Comparison of ENCODE assay signal across 8 cellular contexts in genomic region chr2:40554665-40555294, GRCh38.
DNase-seq lines count a peak whose midpoint lies in the region; ATAC-seq, FAIRE-seq and TF ChIP-seq lines count a peak whose summit lies in the region.

No MANE protein-coding gene starts in this region.

- WGBS in SK-N-SH (ENCODE audit: low lambda C conversion rate), result 71% methylated on average over 5 of the region's 5 CpGs
- WGBS in lung, 2 donors, result 60 to 70% methylated on average over 5 of the region's 5 CpGs

- ATAC-seq in GM18499 (IDR thresholded peaks at IDR 0.05; ENCODE audit: insufficient read depth, unreplicated experiment), result peak; percentile 67
- peak; percentile 91 for ATAC-seq in HG02852 (IDR thresholded peaks at IDR 0.05; ENCODE audit: unreplicated experiment)
- peak; percentile 66 for ATAC-seq in lung (ENCODE audit: insufficient read depth, low FRiP score)

- H3K79me2 ChIP-seq in SK-N-SH (ENCODE audit: insufficient read depth), result no peaks in the 10 kb centered on the region

- no peaks in the 10 kb centered on the region for H3F3A ChIP-seq in SK-N-SH (replicated peaks; ENCODE audit: insufficient read depth)

- H3K36me3 ChIP-seq in SK-N-SH (replicated peaks in 1 of 2; ENCODE audit: control insufficient read depth in 1 of 2, insufficient read depth in 2 of 2, low read length in 1 of 2), result no peaks in the 10 kb centered on the region
- H3K36me3 ChIP-seq in lung (ENCODE audit: control insufficient read depth in 2 of 2, insufficient read depth in 2 of 2, low read length in 2 of 2), result no peaks in the 10 kb centered on the region

- no peak overlapping the region for H2AFZ ChIP-seq in SK-N-SH (ENCODE audit: low read depth)

- peak; percentile 82 for TF ChIP-seq RAD21 in SK-N-SH (IDR thresholded peaks at IDR 0.05; ENCODE audit: low read length)

- peak; percentile 23 for DNase-seq in NCI-H128 (lab: John Stamatoyannopoulos, UW; ENCODE audit: unreplicated experiment)
- peak; percentile 32 for DNase-seq in SK-N-SH
- no peak for DNase-seq in coronary artery (ENCODE audit: low spot score)
- DNase-seq in lung (ENCODE audit: low spot score), result peak; percentile 62
- DNase-seq in superior temporal gyrus (ENCODE audit: extremely low spot score), result peak; percentile 65

- TF ChIP-seq CTCF in SK-N-SH (IDR thresholded peaks at IDR 0.05) (peak; percentile 90), coronary artery (IDR thresholded peaks at IDR 0.05) (peak; percentile 66), lung (IDR thresholded peaks at IDR 0.05; ENCODE audit: control extremely low read depth, extremely low read depth) (peak; percentile 66)

- H3K9me2 ChIP-seq in SK-N-SH, result no peaks in the 10 kb centered on the region

- H3K4me3 ChIP-seq in SK-N-SH (ENCODE audit: low read depth in 2 of 2, low read length in 1 of 2) (no peak overlapping the region; a peak in 1 of 4 replicates), coronary artery (no peak overlapping the region), lung (no peak overlapping the region)

- H3K4me1 ChIP-seq in SK-N-SH (ENCODE audit: control insufficient read depth in 1 of 2, insufficient read depth in 2 of 2, low read depth in 1 of 2, low read length in 1 of 2), result peaks cover 0 to 4% of the 10 kb centered on the region in 2 experiments; a peak in 2 of 4 replicates
- H3K4me1 ChIP-seq in lung (ENCODE audit: control insufficient read depth in 2 of 2, insufficient read depth in 2 of 2, low read length in 2 of 2), result peaks cover 0 to 4% of the 10 kb centered on the region in 2 donors

- no peaks in the 10 kb centered on the region for H3K27me3 ChIP-seq in SK-N-SH (ENCODE audit: insufficient read depth)
- H3K27me3 ChIP-seq in lung (ENCODE audit: control insufficient read depth, insufficient read depth), result no peaks in the 10 kb centered on the region

- no peak overlapping the region for H3K9ac ChIP-seq in SK-N-SH

- CTCF ChIA-PET in SK-N-SH (lab: Yijun Ruan, JAX), result interaction anchor here (0.6 to 3.5 kb wide), 36 partner anchors 8 to 1711 kb away, joined by 3 to 21 read pairs (median 4); partner anchors contain the start of gene SLC8A1

- H4K20me1 ChIP-seq in SK-N-SH (ENCODE audit: insufficient read depth), result no peaks in the 10 kb centered on the region

- POLR2A ChIA-PET in SK-N-SH (lab: Yijun Ruan, JAX), result no interaction called here

- H3K9me3 ChIP-seq in SK-N-SH (no peaks in the 10 kb centered on the region), lung (ENCODE audit: control insufficient read depth in 2 of 2, insufficient read depth in 1 of 2, low read length in 1 of 2) (no peaks in the 10 kb centered on the region)

- peak; percentile 14 for FAIRE-seq in A204.1 (lab: Jason Lieb, UNC)

- TF ChIP-seq EP300 in SK-N-SH (IDR thresholded peaks at IDR 0.05; ENCODE audit: borderline replicate concordance in 1 of 2, low read depth in 1 of 2, low read length in 1 of 2), result no peak

- H3K27ac ChIP-seq in SK-N-SH (ENCODE audit: low read depth in 2 of 2, low read length in 1 of 2) (no peak overlapping the region), coronary artery (no peak overlapping the region), lung (ENCODE audit: low read depth in 1 of 2, low read length in 1 of 2) (no peak overlapping the region)

- no peak overlapping the region for H3K4me2 ChIP-seq in SK-N-SH

TF ChIP-seq in SK-N-SH, 30 proteins besides CTCF, POLR2A, EP300 and RAD21:
- peak; percentile 81 for TF ChIP-seq SMC3 (IDR thresholded peaks at IDR 0.05; ENCODE audit: low read depth, low read length)
- TF ChIP-seq GABPA (IDR thresholded peaks at IDR 0.05; ENCODE audit: low read depth), result no peak
- TF ChIP-seq GATA2 (CRISPR knock-in tag; IDR thresholded peaks at IDR 0.05), result peak; percentile 49; the same call in 1 of the 2 replicates
